In genomic region chr18:63040788-63041410, GRCh38 we compare ENCODE assay signal across 13 cellular contexts.
DNase-seq lines count a peak whose midpoint lies in the region; ATAC-seq and TF ChIP-seq lines count a peak whose summit lies in the region.
"Had no signal": no experiment of that assay in that cellular context is flagged by ENCODE, and none has a peak within 500 bp of the region (broad histone marks: within the 10 kb centered on the region; RNA-seq: fewer than 3 reads in every experiment).

No MANE protein-coding gene starts in this region.

- no peak overlapping the region for H2BK5ac ChIP-seq in H9 (ENCODE audit: insufficient read length, low read length)

- H4K20me1 ChIP-seq in H9 (ENCODE audit: control insufficient read depth, insufficient read depth, insufficient read length), result no peaks in the 10 kb centered on the region

- H4K5ac ChIP-seq in H9 (ENCODE audit: insufficient read length, low read depth, low read length), result no peak overlapping the region

- H3K27me3 ChIP-seq in H9 (ENCODE audit: insufficient read depth, low read length), result no peaks in the 10 kb centered on the region
- no peaks in the 10 kb centered on the region for H3K27me3 ChIP-seq in WERI-Rb-1 (ENCODE audit: insufficient read depth, low read depth, severe bottlenecking)
- H3K27me3 ChIP-seq in thyroid gland, result no peaks in the 10 kb centered on the region

- no peak overlapping the region for H3K9ac ChIP-seq in H9 (ENCODE audit: extremely low read depth, insufficient read length, low read length)

- no peak overlapping the region for H2BK20ac ChIP-seq in H9 (ENCODE audit: low read depth, low read length, poor library complexity, severe bottlenecking)

- no peak overlapping the region for H4K8ac ChIP-seq in H9 (replicated peaks; ENCODE audit: insufficient read length, low read depth, low read length)

- H3K18ac ChIP-seq in H9 (ENCODE audit: insufficient read length, low read depth, low read length), result no peak overlapping the region

- H3K4me1 ChIP-seq in H9 (ENCODE audit: insufficient read depth, low read length) (no peaks in the 10 kb centered on the region), thyroid gland (no peaks in the 10 kb centered on the region)

- H3K4me3 Mint-ChIP-seq in activated naive CD4-positive, alpha-beta T cell treated with anti-CD3 and anti-CD28 coated beads, Interleukin-2, amount 10 ng/mL, durations not matched to agents 7 days and 5 days, result no peak overlapping the region
- H3K4me3 Mint-ChIP-seq in H9 (no peak overlapping the region), immature natural killer cell (no peak overlapping the region)

- no peak overlapping the region for H3T11ph ChIP-seq in H9 (ENCODE audit: low read length)

- H3K36me3 Mint-ChIP-seq in activated naive CD4-positive, alpha-beta T cell treated with anti-CD3 and anti-CD28 coated beads, Interleukin-2, amount 50 U/mL, for 72 hours, result peaks cover 0 to 19% of the 10 kb centered on the region in 2 donors
- H3K36me3 Mint-ChIP-seq in activated naive CD4-positive, alpha-beta T cell treated with anti-CD3 and anti-CD28 coated beads, Interleukin-2, amount 10 ng/mL, durations not matched to agents 7 days and 5 days, result peaks cover 3% of the 10 kb centered on the region
- H3K36me3 Mint-ChIP-seq in H9 (ENCODE audit: insufficient read depth in 1 of 3, low read depth in 3 of 3) (peaks cover 0 to 4% (median 0%) of the 10 kb centered on the region in 3 experiments; a peak in 2 of 7 replicates), immature natural killer cell (peaks cover 0 to 9% (median 0%) of the 10 kb centered on the region in 3 donors)

- no peaks in the 10 kb centered on the region for H3K79me2 ChIP-seq in H9 (ENCODE audit: insufficient read depth, low read length)

- H2BK12ac ChIP-seq in H9 (ENCODE audit: insufficient read length, low read depth, low read length), result no peak overlapping the region

- H4K91ac ChIP-seq in H9 (ENCODE audit: insufficient read length, low read depth, low read length), result no peak overlapping the region

- H3K27ac ChIP-seq in H9 (ENCODE audit: insufficient read length, low read depth, low read length) (no peak overlapping the region), WERI-Rb-1 (no peak overlapping the region), thyroid gland (no peak overlapping the region)

- H3K27ac Mint-ChIP-seq in activated naive CD4-positive, alpha-beta T cell treated with anti-CD3 and anti-CD28 coated beads, Interleukin-2, amount 50 U/mL, for 72 hours, result peak overlapping the region; percentile 10 to 37
- no peak overlapping the region for H3K27ac Mint-ChIP-seq in activated naive CD4-positive, alpha-beta T cell treated with anti-CD3 and anti-CD28 coated beads, Interleukin-2, amount 10 ng/mL, durations not matched to agents 7 days and 5 days
- no peak overlapping the region for H3K27ac Mint-ChIP-seq in H9
- H3K27ac Mint-ChIP-seq in immature natural killer cell, result peak overlapping the region in 1 of 6 donors; percentile 43

- CTCF ChIA-PET in activated naive CD4-positive, alpha-beta T cell treated with anti-CD3 and anti-CD28 coated beads, Interleukin-2, amount 10 ng/mL, durations not matched to agents 7 days and 5 days (lab: Charles Lee), result no interaction called here

- H3K79me1 ChIP-seq in H9 (ENCODE audit: insufficient read depth, low read depth, low read length, poor library complexity, severe bottlenecking), result no peaks in the 10 kb centered on the region

- no peak overlapping the region for H3K4ac ChIP-seq in H9 (ENCODE audit: low read depth, low read length)

- peak overlapping the region; percentile 40; the same call in 1 of the 2 replicates for H3K14ac ChIP-seq in H9 (ENCODE audit: insufficient read depth, low read length)

- ATAC-seq in activated naive CD4-positive, alpha-beta T cell treated with anti-CD3 and anti-CD28 coated beads, Interleukin-2, amount 50 U/mL, for 72 hours, result peak; percentile 43 to 71
- ATAC-seq in HG03575 (IDR thresholded peaks at IDR 0.05; ENCODE audit: extremely low read depth, insufficient number of reproducible peaks, low FRiP score, unreplicated experiment), result peak; percentile 41

- H3K9me3 ChIP-seq in H9 (ENCODE audit: control insufficient read depth, low read depth, low read length) (no peaks in the 10 kb centered on the region), WERI-Rb-1 (ENCODE audit: severe bottlenecking) (no peaks in the 10 kb centered on the region), thyroid gland (no peaks in the 10 kb centered on the region)

- H3K9me3 Mint-ChIP-seq in activated naive CD4-positive, alpha-beta T cell treated with anti-CD3 and anti-CD28 coated beads, Interleukin-2, amount 50 U/mL, for 72 hours, result peaks cover 4 to 21% of the 10 kb centered on the region in 2 donors
- peaks cover 2% of the 10 kb centered on the region for H3K9me3 Mint-ChIP-seq in activated naive CD4-positive, alpha-beta T cell treated with anti-CD3 and anti-CD28 coated beads, Interleukin-2, amount 10 ng/mL, durations not matched to agents 7 days and 5 days
- H3K9me3 Mint-ChIP-seq in H9 (no peaks in the 10 kb centered on the region; a peak in 2 of 5 replicates), immature natural killer cell (peaks cover 0 to 9% (median 0%) of the 10 kb centered on the region in 6 donors)

- no peak overlapping the region for H3K23ac ChIP-seq in H9 (ENCODE audit: insufficient read length, low read depth, low read length)

- H3K36me3 ChIP-seq in WERI-Rb-1, result no peaks in the 10 kb centered on the region
- no peaks in the 10 kb centered on the region for H3K36me3 ChIP-seq in thyroid gland

- no peak for TF ChIP-seq POLR2A in thyroid gland (IDR thresholded peaks at IDR 0.05)

- H3K23me2 ChIP-seq in H9 (ENCODE audit: insufficient read length, low read depth, low read length, poor library complexity, severe bottlenecking), result no peaks in the 10 kb centered on the region

- DNase-seq in activated naive CD4-positive, alpha-beta T cell treated with anti-CD3 and anti-CD28 coated beads, Interleukin-2, amount 50 U/mL, for 72 hours (ENCODE audit: low spot score in 2 of 2), result no peak
- DNase-seq in activated naive CD4-positive, alpha-beta T cell treated with anti-CD3 and anti-CD28 coated beads, Interleukin-2, amount 10 ng/mL, durations not matched to agents 7 days and 5 days, result no peak
- DNase-seq in H9, result no peak
- no peak for DNase-seq in WERI-Rb-1
- no peak for DNase-seq in thyroid gland
- DNase-seq in stimulated activated CD8-positive, alpha-beta memory T cell treated with anti-CD3 and anti-CD28 coated beads, Interleukin-4, amount 100 ng/mL, for 48 hours, result no peak
- DNase-seq in immature natural killer cell, result no peak
- DNase-seq: C1 segment of cervical spinal cord; H7; midbrain; NCI-H2029 treated with DMSO at 0.1 percent for 48 hours; stimulated activated CD4-positive, alpha-beta T cell treated with anti-CD3 and anti-CD28 coated beads, Interleukin-4, amount 100 ng/mL, for 1 hour had no signal

- WGBS in H9 (ENCODE audit: extremely low coverage, insufficient read length, low lambda C conversion rate), result no CpG with 5 or more reads among the region's 4 CpGs
- 72 to 79% methylated on average over 4 of the region's 4 CpGs for WGBS in thyroid gland, 2 donors

- intact Hi-C loops in thyroid gland (cut with DNase I), result no loop called here

- H3K4me2 ChIP-seq in H9 (ENCODE audit: insufficient read depth, insufficient read length, low read length), result no peak overlapping the region

- no peak overlapping the region for H2AFZ ChIP-seq in H9 (ENCODE audit: low read length)

- H2AK5ac ChIP-seq in H9 (ENCODE audit: insufficient read length, low read length), result no peak overlapping the region

- no peak overlapping the region for H3K56ac ChIP-seq in H9 (ENCODE audit: insufficient read length, low read depth, low read length)

- TF ChIP-seq CTCF in H9 (conservative IDR thresholded peaks at IDR 0.05), result no peak
- TF ChIP-seq CTCF in WERI-Rb-1 (IDR thresholded peaks at IDR 0.05; ENCODE audit: low read depth, low read length), result no peak
- TF ChIP-seq CTCF in thyroid gland (IDR thresholded peaks at IDR 0.05), result no peak

- H2BK120ac ChIP-seq in H9 (ENCODE audit: low read depth, low read length, poor library complexity, severe bottlenecking), result no peak overlapping the region

- no peak overlapping the region for H3K4me3 ChIP-seq in WERI-Rb-1 (ENCODE audit: low read depth, low read length)
- H3K4me3 ChIP-seq in thyroid gland (replicated peaks in 1 of 3), result no peak overlapping the region

- H3K27me3 Mint-ChIP-seq in activated naive CD4-positive, alpha-beta T cell treated with anti-CD3 and anti-CD28 coated beads, Interleukin-2, amount 10 ng/mL, durations not matched to agents 7 days and 5 days, result peaks cover 37% of the 10 kb centered on the region
- H3K27me3 Mint-ChIP-seq in H9 (ENCODE audit: low read depth) (no peaks in the 10 kb centered on the region), immature natural killer cell (ENCODE audit: low read depth in 3 of 3) (peaks cover 0 to 5% (median 0%) of the 10 kb centered on the region in 3 donors)

- H3K4me1 Mint-ChIP-seq in activated naive CD4-positive, alpha-beta T cell treated with anti-CD3 and anti-CD28 coated beads, Interleukin-2, amount 10 ng/mL, durations not matched to agents 7 days and 5 days, result peaks cover 14% of the 10 kb centered on the region
- H3K4me1 Mint-ChIP-seq in H9, result peaks cover 18 to 19% of the 10 kb centered on the region in 2 experiments
- peaks cover 2 to 7% of the 10 kb centered on the region in 2 donors for H3K4me1 Mint-ChIP-seq in immature natural killer cell

- H2BK15ac ChIP-seq in H9 (ENCODE audit: low read depth, low read length), result no peak overlapping the region

Comparison
In these comparisons a context has a peak if more than half of its experiments do, and no peak if none do; other contexts are left out.
1. H3K27ac Mint-ChIP-seq: peak in activated naive CD4-positive, alpha-beta T cell treated with anti-CD3 and anti-CD28 coated beads, Interleukin-2, amount 50 U/mL, for 72 hours (2 of 2); none in activated naive CD4-positive, alpha-beta T cell treated with anti-CD3 and anti-CD28 coated beads, Interleukin-2, amount 10 ng/mL, durations not matched to agents 7 days and 5 days (single experiment) and H9 (0 of 3).